ENCODE assay signal across 1 cellular context in genomic region chr5:40679998-40680681, GRCh38.
TF ChIP-seq lines count a peak whose summit lies in the region.

No MANE protein-coding gene starts in this region.

TF ChIP-seq in HCT116, 20 proteins besides CTCF, POLR2A, EP300 and RAD21 (continued from another document):
- TF ChIP-seq CEBPB (IDR thresholded peaks at IDR 0.05; ENCODE audit: low read depth), result no peak
- no peak for TF ChIP-seq ELF1 (IDR thresholded peaks at IDR 0.05; ENCODE audit: borderline replicate concordance, low read depth)
- no peak for TF ChIP-seq SRF (IDR thresholded peaks at IDR 0.05; ENCODE audit: low read depth)
- TF ChIP-seq ZNF274 (IDR thresholded peaks at IDR 0.05; ENCODE audit: low read depth, low read length), result no peak
- TF ChIP-seq ZFX (IDR thresholded peaks at IDR 0.05), result no peak
- no peak for TF ChIP-seq ATF3 (IDR thresholded peaks at IDR 0.05)
- no peak for TF ChIP-seq ZBTB33 (IDR thresholded peaks at IDR 0.05; ENCODE audit: extremely low read depth, insufficient replicate concordance, low read length)
- TF ChIP-seq MAX (IDR thresholded peaks at IDR 0.05), result no peak
TF ChIP-seq in HCT116: peak in this region for 0.
